ENCODE assay signal across 1 cellular context in genomic region chr14:61469771-61470170, GRCh38.
TF ChIP-seq lines count a peak whose summit lies in the region.

No MANE protein-coding gene starts in this region.

TF ChIP-seq in H1, 55 proteins besides CTCF, POLR2A, EP300 and RAD21:
- TF ChIP-seq RFX5 (IDR thresholded peaks at IDR 0.05; ENCODE audit: borderline replicate concordance, low read depth, low read length) (no peak), RNF2 (IDR thresholded peaks at IDR 0.05; ENCODE audit: borderline replicate concordance, low read depth, low read length, missing control alignments, poor library complexity, severe bottlenecking) (no peak), MAFK (IDR thresholded peaks at IDR 0.05; ENCODE audit: low read depth, low read length) (no peak), ZNF274 (IDR thresholded peaks at IDR 0.05; ENCODE audit: borderline replicate concordance, extremely low read depth, low read length) (no peak)
